In the genomic region with DNA sequence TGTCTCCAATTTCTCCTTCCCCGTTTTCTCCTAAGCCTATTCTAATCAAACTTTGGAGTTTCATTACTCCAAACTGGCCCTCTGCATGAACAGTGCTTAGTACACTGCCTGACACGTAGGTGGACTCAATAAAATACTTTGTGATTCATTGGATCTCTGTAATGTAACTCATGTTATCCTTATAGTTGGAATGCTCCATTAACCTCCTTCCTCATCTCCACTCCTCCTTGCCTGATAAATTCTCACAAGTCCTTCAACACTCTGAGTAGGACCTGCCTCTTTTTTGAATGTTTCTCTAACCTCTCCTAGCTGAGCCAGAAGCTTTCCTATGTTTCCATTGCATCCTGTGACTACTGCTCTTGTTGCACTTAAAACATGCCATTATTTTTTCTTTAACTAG, we compare ENCODE assay signal across 1 cellular context.
TF ChIP-seq lines count a peak whose summit lies in the region.

No MANE protein-coding gene starts in this region.

TF ChIP-seq in GM12878, 131 proteins besides CTCF, POLR2A, EP300 and RAD21 (continued from another document):
- no peak for TF ChIP-seq SMC3 (IDR thresholded peaks at IDR 0.05; ENCODE audit: borderline replicate concordance, low read length)
- TF ChIP-seq POLR2AphosphoS2 (IDR thresholded peaks at IDR 0.05; ENCODE audit: low read depth, low read length): no peak
